Comparison of ENCODE assay signal across 10 cellular contexts in genomic region chr6:158655569-158656450, GRCh38. TPM values are rescaled to one million over a fixed set of nuclear protein-coding genes. Genes with fewer than 3 reads are reported as not detected.
DNase-seq lines count a peak whose midpoint lies in the region; ATAC-seq and TF ChIP-seq lines count a peak whose summit lies in the region.
"Had no signal": no experiment of that assay in that cellular context is flagged by ENCODE, and none has a peak within 500 bp of the region (broad histone marks: within the 10 kb centered on the region; RNA-seq: fewer than 3 reads in every experiment).

No MANE protein-coding gene starts in this region.

- intact Hi-C loops in tibial artery (cut with DNase I; ENCODE audit: low total_unique reads): no loop called here

- no peak overlapping the region for H3K4me3 ChIP-seq in tibial artery

- no peak overlapping the region for H3K27ac ChIP-seq in tibial artery

- TF ChIP-seq CTCF in chondrocyte (IDR thresholded peaks at IDR 0.05) (no peak), tibial artery (IDR thresholded peaks at IDR 0.05) (no peak)

- H3K27ac Mint-ChIP-seq in activated T-cell treated with anti-CD3 and anti-CD28 coated beads, Interleukin-2, amount 50 U/mL, for 72 hours: peak overlapping the region; percentile 99
- H3K27ac Mint-ChIP-seq in natural killer cell treated with Interleukin-12 subunit alpha and Interleukin-12 subunit beta and Interleukin-15 and Interleukin-18, amount 100 ng/mL, for 72 hours: peak overlapping the region; percentile 93 to 98
- no peak overlapping the region for H3K27ac Mint-ChIP-seq in chondrocyte (ENCODE audit: unreplicated experiment)

- peaks cover 42 to 62% of the 10 kb centered on the region in 2 donors for H3K36me3 Mint-ChIP-seq in activated T-cell treated with anti-CD3 and anti-CD28 coated beads, Interleukin-2, amount 50 U/mL, for 72 hours (ENCODE audit: insufficient read depth in 2 of 2)
- peaks cover 51% of the 10 kb centered on the region for H3K36me3 Mint-ChIP-seq in natural killer cell treated with Interleukin-12 subunit alpha and Interleukin-12 subunit beta and Interleukin-15 and Interleukin-18, amount 100 ng/mL, for 72 hours
- H3K36me3 Mint-ChIP-seq in chondrocyte (ENCODE audit: low read depth): no peaks in the 10 kb centered on the region

- H3K27me3 Mint-ChIP-seq in activated T-cell treated with anti-CD3 and anti-CD28 coated beads, Interleukin-2, amount 50 U/mL, for 72 hours (ENCODE audit: low read depth): no peaks in the 10 kb centered on the region
- H3K27me3 Mint-ChIP-seq in natural killer cell treated with Interleukin-12 subunit alpha and Interleukin-12 subunit beta and Interleukin-15 and Interleukin-18, amount 100 ng/mL, for 72 hours: no peaks in the 10 kb centered on the region
- H3K27me3 Mint-ChIP-seq in chondrocyte (ENCODE audit: low read depth): no peaks in the 10 kb centered on the region

- no peak for ATAC-seq in activated T-cell treated with anti-CD3 and anti-CD28 coated beads, Interleukin-2, amount 50 U/mL, for 72 hours (replicated peaks in 1 of 2)
- peak in 1 of 2 donors; percentile 28 for ATAC-seq in natural killer cell treated with Interleukin-12 subunit alpha and Interleukin-12 subunit beta and Interleukin-15 and Interleukin-18, amount 100 ng/mL, for 72 hours
- ATAC-seq in left lobe of liver: no peak
- no peak for ATAC-seq in HG03159 (IDR thresholded peaks at IDR 0.05; ENCODE audit: unreplicated experiment)

- DNase-seq in COLO668 (lab: John Stamatoyannopoulos, UW; ENCODE audit: unreplicated experiment) (peak; percentile 34), NCI-H187 (lab: John Stamatoyannopoulos, UW) (peak; percentile 76 to 81), left lobe of liver (ENCODE audit: low spot score) (no peak), chondrocyte (ENCODE audit: low spot score) (no peak), tibial artery (no peak)
- DNase-seq in activated T-cell treated with anti-CD3 and anti-CD28 coated beads, Interleukin-2, amount 50 U/mL, for 72 hours: no peak
- DNase-seq in natural killer cell treated with Interleukin-12 subunit alpha and Interleukin-12 subunit beta and Interleukin-15 and Interleukin-18, amount 100 ng/mL, for 72 hours (ENCODE audit: low spot score): no peak
- DNase-seq: activated CD4-positive, alpha-beta T cell treated with anti-CD3 and anti-CD28 coated beads, Interleukin-2, amount 50 U/mL, for 1 hour; NCI-H446 had no signal

- H3K36me3 ChIP-seq in tibial artery: no peaks in the 10 kb centered on the region

- H3K9me3 Mint-ChIP-seq in activated T-cell treated with anti-CD3 and anti-CD28 coated beads, Interleukin-2, amount 50 U/mL, for 72 hours: no peaks in the 10 kb centered on the region
- no peaks in the 10 kb centered on the region for H3K9me3 Mint-ChIP-seq in natural killer cell treated with Interleukin-12 subunit alpha and Interleukin-12 subunit beta and Interleukin-15 and Interleukin-18, amount 100 ng/mL, for 72 hours
- H3K9me3 Mint-ChIP-seq in chondrocyte (ENCODE audit: low read depth): no peaks in the 10 kb centered on the region

- no peaks in the 10 kb centered on the region for H3K9me3 ChIP-seq in tibial artery

- H3K4me1 ChIP-seq in tibial artery: no peaks in the 10 kb centered on the region

- no peaks in the 10 kb centered on the region for H3K27me3 ChIP-seq in tibial artery

- peak overlapping the region; percentile 82 to 86 for H3K4me3 Mint-ChIP-seq in activated T-cell treated with anti-CD3 and anti-CD28 coated beads, Interleukin-2, amount 50 U/mL, for 72 hours
- H3K4me3 Mint-ChIP-seq in natural killer cell treated with Interleukin-12 subunit alpha and Interleukin-12 subunit beta and Interleukin-15 and Interleukin-18, amount 100 ng/mL, for 72 hours: peak overlapping the region; percentile 85
- no peak overlapping the region for H3K4me3 Mint-ChIP-seq in chondrocyte (ENCODE audit: unreplicated experiment)

- peaks cover 83% of the 10 kb centered on the region for H3K4me1 Mint-ChIP-seq in activated T-cell treated with anti-CD3 and anti-CD28 coated beads, Interleukin-2, amount 50 U/mL, for 72 hours (ENCODE audit: low read depth)
- H3K4me1 Mint-ChIP-seq in natural killer cell treated with Interleukin-12 subunit alpha and Interleukin-12 subunit beta and Interleukin-15 and Interleukin-18, amount 100 ng/mL, for 72 hours (ENCODE audit: low read depth in 2 of 2): peaks cover 72 to 80% of the 10 kb centered on the region in 2 donors
- H3K4me1 Mint-ChIP-seq in chondrocyte (ENCODE audit: low read depth): peaks cover 21% of the 10 kb centered on the region

RNA-seq across cellular contexts. Expression of gene SYTL3, which starts 6.0 kb away (rescaled TPM):
- 100 to 1,000 TPM; 267 to 353 TPM for total RNA-seq in activated T-cell treated with anti-CD3 and anti-CD28 coated beads, Interleukin-2, amount 50 U/mL, for 72 hours
- total RNA-seq in natural killer cell treated with Interleukin-12 subunit alpha and Interleukin-12 subunit beta and Interleukin-15 and Interleukin-18, amount 100 ng/mL, for 72 hours: 100 to 1,000 TPM; 199 to 246 TPM
- 0.43 TPM for total RNA-seq in left lobe of liver
- total RNA-seq in chondrocyte: 0.58 to 1.6 TPM (median 1.4 TPM) in 3 replicates

RNA-seq across cellular contexts. Expression of gene DYNLT1, which starts 11.3 kb away (rescaled TPM):
- 100 to 1,000 TPM; 111 to 127 TPM for total RNA-seq in activated T-cell treated with anti-CD3 and anti-CD28 coated beads, Interleukin-2, amount 50 U/mL, for 72 hours
- 100 to 1,000 TPM; 117 to 157 TPM for total RNA-seq in natural killer cell treated with Interleukin-12 subunit alpha and Interleukin-12 subunit beta and Interleukin-15 and Interleukin-18, amount 100 ng/mL, for 72 hours
- total RNA-seq in left lobe of liver: 29.9 TPM
- 153 to 171 TPM (median 170 TPM) in 3 replicates for total RNA-seq in chondrocyte

Comparison
In these comparisons a context has a peak if more than half of its experiments do, and no peak if none do; other contexts are left out.
1. DNase-seq: peak in COLO668 (single experiment) and NCI-H187 (2 of 2); none in activated T-cell treated with anti-CD3 and anti-CD28 coated beads, Interleukin-2, amount 50 U/mL, for 72 hours (0 of 2), natural killer cell treated with Interleukin-12 subunit alpha and Interleukin-12 subunit beta and Interleukin-15 and Interleukin-18, amount 100 ng/mL, for 72 hours (single experiment), left lobe of liver (single experiment), chondrocyte (single experiment) and tibial artery (0 of 2).
2. RNA of gene SYTL3, which starts 6.0 kb away (total RNA-seq): 267 to 353 TPM in activated T-cell treated with anti-CD3 and anti-CD28 coated beads, Interleukin-2, amount 50 U/mL, for 72 hours and 199 to 246 TPM in natural killer cell treated with Interleukin-12 subunit alpha and Interleukin-12 subunit beta and Interleukin-15 and Interleukin-18, amount 100 ng/mL, for 72 hours; 0.58 to 1.6 TPM in chondrocyte and 0.43 TPM in left lobe of liver (single experiment); every median in the first group is over 10 times any median in the second.